Comparison of ENCODE assay signal across 2 cellular contexts in the genomic region with DNA sequence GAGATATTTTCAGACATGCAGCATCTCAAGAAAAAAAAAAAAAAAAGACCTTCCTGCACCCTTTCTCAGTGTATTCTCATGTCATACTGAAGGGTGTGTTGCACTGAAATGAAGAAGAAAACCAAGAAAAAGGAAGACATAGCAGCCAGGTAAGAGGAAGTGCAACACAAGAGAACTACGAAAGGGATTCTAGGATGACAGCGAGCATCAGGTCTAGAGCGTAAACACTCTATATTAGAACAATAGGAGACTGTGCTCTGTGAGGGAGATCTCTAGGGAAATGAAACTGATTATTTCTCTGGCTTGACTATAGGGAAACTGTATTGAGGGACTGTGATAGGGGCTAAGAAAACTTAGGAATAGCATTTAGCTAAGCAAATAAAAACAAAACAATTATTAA.
TF ChIP-seq lines count a peak whose summit lies in the region.

No MANE protein-coding gene starts in this region.

TF ChIP-seq in GM12891, 5 proteins besides CTCF, POLR2A, EP300 and RAD21:
- TF ChIP-seq PAX5 (IDR thresholded peaks at IDR 0.05; ENCODE audit: insufficient read depth, low read length, severe bottlenecking): no peak
- peak; percentile 60 for TF ChIP-seq SPI1 (IDR thresholded peaks at IDR 0.05; ENCODE audit: low read depth, low read length)

TF ChIP-seq in H1, 55 proteins besides CTCF, POLR2A, EP300 and RAD21:
- TF ChIP-seq SP4 (IDR thresholded peaks at IDR 0.05; ENCODE audit: low read length) (no peak), CHD1 (IDR thresholded peaks at IDR 0.05; ENCODE audit: low read depth, low read length) (no peak), NRF1 (IDR thresholded peaks at IDR 0.05; ENCODE audit: low read depth, low read length) (no peak), BCL11A (IDR thresholded peaks at IDR 0.05; ENCODE audit: low read depth in 2 of 2, low read length in 2 of 2) (no peak)
